ENCODE assay signal across 8 cellular contexts in the genomic region with DNA sequence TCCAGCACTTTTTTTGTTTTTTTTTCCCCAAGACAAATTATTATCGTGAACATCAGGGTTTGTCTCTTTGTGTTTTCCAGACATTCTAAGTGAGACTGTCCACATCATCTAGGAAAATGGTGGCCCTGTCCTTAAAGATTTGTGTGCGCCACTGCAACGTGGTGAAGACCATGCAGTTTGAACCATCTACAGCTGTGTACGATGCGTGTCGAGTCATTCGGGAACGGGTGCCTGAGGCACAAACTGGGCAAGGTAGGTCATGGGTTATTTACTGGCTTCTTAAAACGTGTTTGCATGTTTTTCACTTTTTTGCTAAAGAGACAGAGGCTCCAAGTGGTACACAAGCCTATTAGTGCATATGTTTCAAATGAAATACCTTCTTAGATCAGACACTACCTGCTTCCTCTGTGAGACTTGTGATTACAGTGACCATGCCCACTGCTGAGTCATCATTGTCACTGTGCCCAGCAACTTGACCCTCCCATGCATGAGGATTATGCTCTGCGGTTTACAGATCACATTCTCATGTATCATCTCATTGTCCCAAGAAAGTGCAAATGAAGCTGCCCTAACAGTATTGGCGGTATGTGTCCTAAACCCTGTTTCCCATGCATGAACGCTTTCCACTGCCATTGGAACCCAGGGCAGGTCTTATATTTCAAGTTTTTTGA.
DNase-seq lines count a peak whose midpoint lies in the region; TF ChIP-seq lines count a peak whose summit lies in the region.

No MANE protein-coding gene starts in this region.

- H3K27ac ChIP-seq in osteoblast (ENCODE audit: low read depth, low read length): no peak overlapping the region
- H3K27ac ChIP-seq in caudate nucleus (ENCODE audit: low read depth, low read length): no peak overlapping the region

- TF ChIP-seq CTCF in cardiac fibroblast (IDR thresholded peaks at IDR 0.05; ENCODE audit: low read depth, low read length) (no peak), osteoblast (IDR thresholded peaks at IDR 0.05; ENCODE audit: extremely low read depth, low read depth, low read length) (no peak)

- no peak overlapping the region for H2AFZ ChIP-seq in osteoblast (ENCODE audit: low read length)

- DNase-seq in Daoy (ENCODE audit: low read depth) (peak; percentile 89), MV-4-11 (lab: John Stamatoyannopoulos, UW) (peak; percentile 84), cardiac fibroblast (ENCODE audit: low read depth in 2 of 2) (peak; percentile 55 to 66), osteoblast (ENCODE audit: insufficient read length, low spot score, missing footprints) (peak; percentile 89), KG1 (lab: John Stamatoyannopoulos, UW) (no peak), caudate nucleus (lab: John Stamatoyannopoulos, UW) (no peak), NCI-H187 treated with DMSO at 0.1 percent for 48 hours (lab: John Stamatoyannopoulos, UW) (no peak), NK-92 (lab: John Stamatoyannopoulos, UW; ENCODE audit: unreplicated experiment) (no peak)

- H3K4me3 ChIP-seq in cardiac fibroblast (replicated peaks in 1 of 2; ENCODE audit: low read depth in 2 of 2, low read length in 2 of 2): no peak overlapping the region
- no peak overlapping the region for H3K4me3 ChIP-seq in osteoblast (ENCODE audit: insufficient read depth, low read length)

- no peaks in the 10 kb centered on the region for H3K79me2 ChIP-seq in osteoblast (ENCODE audit: insufficient read depth, low read length)

- H3K27me3 ChIP-seq in osteoblast (ENCODE audit: insufficient read depth, low read length): no peaks in the 10 kb centered on the region

- H3K36me3 ChIP-seq in osteoblast (ENCODE audit: insufficient read depth, low read length): no peaks in the 10 kb centered on the region

- H3K9me3 ChIP-seq in osteoblast (ENCODE audit: low read depth, low read length): no peaks in the 10 kb centered on the region

- H3K4me1 ChIP-seq in osteoblast (ENCODE audit: insufficient read depth, low read length): peaks cover 21% of the 10 kb centered on the region

- H3K4me2 ChIP-seq in osteoblast (ENCODE audit: insufficient read depth, low read length): no peak overlapping the region

- H4K20me1 ChIP-seq in osteoblast (ENCODE audit: insufficient read depth, low read length): no peaks in the 10 kb centered on the region

Comparison
In these comparisons a context has a peak if more than half of its experiments do, and no peak if none do; other contexts are left out.
1. DNase-seq: peak in Daoy (single experiment), MV-4-11 (single experiment), cardiac fibroblast (2 of 2) and osteoblast (single experiment); none in KG1 (single experiment), caudate nucleus (0 of 61), NCI-H187 treated with DMSO at 0.1 percent for 48 hours (single experiment) and NK-92 (single experiment).